ENCODE assay signal across 17 cellular contexts in genomic region chr4:5958199-5958735, GRCh38. TPM values are rescaled to one million over a fixed set of nuclear protein-coding genes. Genes with fewer than 3 reads are reported as not detected.
DNase-seq lines count a peak whose midpoint lies in the region; ATAC-seq and TF ChIP-seq lines count a peak whose summit lies in the region.
"Had no signal": no experiment of that assay in that cellular context is flagged by ENCODE, and none has a peak within 500 bp of the region (broad histone marks: within the 10 kb centered on the region; RNA-seq: fewer than 3 reads in every experiment).

No MANE protein-coding gene starts in this region.

- no peak overlapping the region for H3T11ph ChIP-seq in H9 (ENCODE audit: low read length)

- no peak overlapping the region for H2BK20ac ChIP-seq in H9 (ENCODE audit: low read depth, low read length, poor library complexity, severe bottlenecking)

- H3K9ac ChIP-seq in BLaER1, result no peak overlapping the region
- H3K9ac ChIP-seq in H9 (ENCODE audit: extremely low read depth, insufficient read length, low read length), result no peak overlapping the region
- no peak overlapping the region for H3K9ac ChIP-seq in endodermal cell (ENCODE audit: extremely low read depth, low read length, poor library complexity, severe bottlenecking)
- H3K9ac ChIP-seq in neuronal stem cell (ENCODE audit: low read depth, low read length, poor library complexity), result peak overlapping the region; percentile 45
- H3K9ac ChIP-seq: GM23248 had no signal

- H3K4me1 ChIP-seq in BLaER1 (peaks cover 57% of the 10 kb centered on the region), H9 (ENCODE audit: insufficient read depth, low read length) (no peaks in the 10 kb centered on the region), endodermal cell (ENCODE audit: control insufficient read depth, insufficient read depth, low read length) (no peaks in the 10 kb centered on the region), neuronal stem cell (ENCODE audit: control insufficient read depth in 2 of 2, insufficient read depth in 1 of 2, low read depth in 1 of 2, low read length in 2 of 2) (peaks cover 2 to 21% of the 10 kb centered on the region in 2 donors)

- no peaks in the 10 kb centered on the region for H3K23me2 ChIP-seq in H9 (ENCODE audit: insufficient read length, low read depth, low read length, poor library complexity, severe bottlenecking)

- no peak overlapping the region for H4K5ac ChIP-seq in H9 (ENCODE audit: insufficient read length, low read depth, low read length)

- H4K8ac ChIP-seq in H9 (replicated peaks; ENCODE audit: insufficient read length, low read depth, low read length), result no peak overlapping the region
- H4K8ac ChIP-seq in neuronal stem cell (ENCODE audit: low read depth, low read length), result no peak overlapping the region

- H3K79me2 ChIP-seq in H9 (ENCODE audit: insufficient read depth, low read length), result no peaks in the 10 kb centered on the region

- no peak overlapping the region for H2AK5ac ChIP-seq in H9 (ENCODE audit: insufficient read length, low read length)
- no peak overlapping the region for H2AK5ac ChIP-seq in neuronal stem cell (ENCODE audit: low read depth, low read length)

- no peaks in the 10 kb centered on the region for H3K9me3 Mint-ChIP-seq in H9
- no peaks in the 10 kb centered on the region for H3K9me3 Mint-ChIP-seq in endodermal cell
- no peaks in the 10 kb centered on the region for H3K9me3 Mint-ChIP-seq in immature natural killer cell
- H3K9me3 Mint-ChIP-seq: CD14-positive monocyte; CD4-positive, alpha-beta memory T cell had no signal

- H3K27ac Mint-ChIP-seq in H9 (no peak overlapping the region; a peak in 1 of 7 replicates), endodermal cell (no peak overlapping the region), immature natural killer cell (no peak overlapping the region)
- H3K27ac Mint-ChIP-seq: CD14-positive monocyte; CD4-positive, alpha-beta memory T cell had no signal

- H3K27ac ChIP-seq in BLaER1 (no peak overlapping the region), H9 (ENCODE audit: insufficient read length, low read depth, low read length) (no peak overlapping the region), endodermal cell (ENCODE audit: low read depth, low read length) (no peak overlapping the region), neuronal stem cell (replicated peaks; ENCODE audit: low read length) (no peak overlapping the region)
- H3K27ac ChIP-seq: GM23248 had no signal

- H3K9me3 ChIP-seq in BLaER1, result no peaks in the 10 kb centered on the region
- H3K9me3 ChIP-seq in H9 (ENCODE audit: control insufficient read depth, low read depth, low read length), result no peaks in the 10 kb centered on the region
- no peaks in the 10 kb centered on the region for H3K9me3 ChIP-seq in endodermal cell (ENCODE audit: control insufficient read depth, low read length)
- no peaks in the 10 kb centered on the region for H3K9me3 ChIP-seq in neuronal stem cell (replicated peaks in 1 of 2; ENCODE audit: control insufficient read depth in 2 of 2, insufficient read depth in 1 of 2, low read depth in 1 of 2, low read length in 2 of 2)

- H3K56ac ChIP-seq in H9 (ENCODE audit: insufficient read length, low read depth, low read length), result no peak overlapping the region

- H3K4me2 ChIP-seq in BLaER1 (0 out of 2 replicates have a peak overlapping the region, but pooled peaks have one; percentile 9), H9 (ENCODE audit: insufficient read depth, insufficient read length, low read length) (no peak overlapping the region), neuronal stem cell (ENCODE audit: insufficient read depth, low read length, poor library complexity, severe bottlenecking) (no peak overlapping the region)

- H3K36me3 Mint-ChIP-seq in H9 (ENCODE audit: insufficient read depth in 1 of 3, low read depth in 3 of 3) (no peaks in the 10 kb centered on the region), endodermal cell (ENCODE audit: low read depth) (no peaks in the 10 kb centered on the region), immature natural killer cell (no peaks in the 10 kb centered on the region)
- H3K36me3 Mint-ChIP-seq: CD14-positive monocyte; CD4-positive, alpha-beta memory T cell had no signal

- H2BK5ac ChIP-seq in H9 (ENCODE audit: insufficient read length, low read length), result no peak overlapping the region
- no peak overlapping the region for H2BK5ac ChIP-seq in neuronal stem cell (ENCODE audit: low read length)

- no peak for TF ChIP-seq CTCF in H9 (conservative IDR thresholded peaks at IDR 0.05)
- TF ChIP-seq CTCF in endodermal cell (conservative IDR thresholded peaks at IDR 0.05), result no peak

- DNase-seq in H9 (peak; percentile 18), endodermal cell (peak; percentile 24), neuronal stem cell (ENCODE audit: low spot score) (no peak), immature natural killer cell (no peak), nucleus accumbens (lab: John Stamatoyannopoulos, UW) (no peak)
- DNase-seq in stimulated activated naive CD8-positive, alpha-beta T cell treated with anti-CD3 and anti-CD28 coated beads, Interleukin-15, Interleukin-2, amounts not matched to agents 100 U/mL and 50 U/mL, for 24 hours, result no peak
- DNase-seq: ACHN; CD4-positive, alpha-beta memory T cell; DMS153; DMS79; GDM1; GM23248 had no signal

- no peak overlapping the region for H2BK120ac ChIP-seq in H9 (ENCODE audit: low read depth, low read length, poor library complexity, severe bottlenecking)
- no peak overlapping the region for H2BK120ac ChIP-seq in neuronal stem cell (ENCODE audit: low read depth, low read length)

- H3K4me3 Mint-ChIP-seq in H9, result no peak overlapping the region
- H3K4me3 Mint-ChIP-seq in endodermal cell, result no peak overlapping the region
- H3K4me3 Mint-ChIP-seq in immature natural killer cell, result no peak overlapping the region
- H3K4me3 Mint-ChIP-seq: CD14-positive monocyte; CD4-positive, alpha-beta memory T cell had no signal

- H2BK15ac ChIP-seq in H9 (ENCODE audit: low read depth, low read length) (no peak overlapping the region), neuronal stem cell (ENCODE audit: low read length) (no peak overlapping the region)

- H3K27me3 ChIP-seq in BLaER1, result no peaks in the 10 kb centered on the region
- no peaks in the 10 kb centered on the region for H3K27me3 ChIP-seq in H9 (ENCODE audit: insufficient read depth, low read length)
- no peaks in the 10 kb centered on the region for H3K27me3 ChIP-seq in endodermal cell (ENCODE audit: control insufficient read depth, insufficient read depth, low read length, poor library complexity, severe bottlenecking)
- H3K27me3 ChIP-seq in neuronal stem cell (ENCODE audit: control insufficient read depth in 3 of 3, insufficient read depth in 3 of 3, low read depth in 1 of 3, low read length in 3 of 3), result peaks cover 0 to 49% (median 0%) of the 10 kb centered on the region in 3 experiments

- no peak overlapping the region for H3K18ac ChIP-seq in H9 (ENCODE audit: insufficient read length, low read depth, low read length)
- H3K18ac ChIP-seq in neuronal stem cell (ENCODE audit: low read length), result peak overlapping the region; percentile 48

- H4K91ac ChIP-seq in H9 (ENCODE audit: insufficient read length, low read depth, low read length), result no peak overlapping the region
- peak overlapping the region; percentile 22 for H4K91ac ChIP-seq in neuronal stem cell (ENCODE audit: low read depth, low read length, poor library complexity)

- H3K23ac ChIP-seq in H9 (ENCODE audit: insufficient read length, low read depth, low read length) (no peak overlapping the region), neuronal stem cell (ENCODE audit: low read depth, low read length, poor library complexity) (peak overlapping the region; percentile 62)

- H2BK12ac ChIP-seq in H9 (ENCODE audit: insufficient read length, low read depth, low read length) (no peak overlapping the region), neuronal stem cell (ENCODE audit: low read length) (no peak overlapping the region)

- no peaks in the 10 kb centered on the region for H3K79me1 ChIP-seq in H9 (ENCODE audit: insufficient read depth, low read depth, low read length, poor library complexity, severe bottlenecking)
- no peaks in the 10 kb centered on the region for H3K79me1 ChIP-seq in neuronal stem cell (ENCODE audit: low read depth, low read length)

- H3K27me3 Mint-ChIP-seq in H9 (ENCODE audit: low read depth) (peaks cover 34% of the 10 kb centered on the region), endodermal cell (ENCODE audit: insufficient read depth) (no peaks in the 10 kb centered on the region), immature natural killer cell (ENCODE audit: low read depth in 3 of 3) (peaks cover 0 to 4% (median 3%) of the 10 kb centered on the region in 3 donors)

- WGBS in H9 (ENCODE audit: extremely low coverage, insufficient read length, low lambda C conversion rate), result no CpG with 5 or more reads among the region's 15 CpGs
- 89 to 95% methylated on average over 15 of the region's 15 CpGs for WGBS in endodermal cell (ENCODE audit: insufficient coverage in 1 of 2, insufficient read length in 1 of 2), 2 experiments
- WGBS in neuronal stem cell (ENCODE audit: extremely low coverage in 2 of 2, insufficient read length in 2 of 2, insufficient replicate concordance in 1 of 2), 2 donors, result no CpG with 5 or more reads among the region's 15 CpGs

- H4K20me1 ChIP-seq in BLaER1 (no peaks in the 10 kb centered on the region), H9 (ENCODE audit: control insufficient read depth, insufficient read depth, insufficient read length) (no peaks in the 10 kb centered on the region)

- H3K4ac ChIP-seq in H9 (ENCODE audit: low read depth, low read length), result no peak overlapping the region
- H3K4ac ChIP-seq in neuronal stem cell (ENCODE audit: low read length), result peak overlapping the region; percentile 15

- H3K4me1 Mint-ChIP-seq in H9 (peaks cover 22 to 33% of the 10 kb centered on the region in 2 experiments), endodermal cell (no peaks in the 10 kb centered on the region), immature natural killer cell (no peaks in the 10 kb centered on the region)
- H3K4me1 Mint-ChIP-seq: CD14-positive monocyte; CD4-positive, alpha-beta memory T cell had no signal

- H3K14ac ChIP-seq in H9 (ENCODE audit: insufficient read depth, low read length) (no peak overlapping the region), neuronal stem cell (ENCODE audit: low read length) (no peak overlapping the region)

- H3K4me3 ChIP-seq in BLaER1 (no peak overlapping the region), endodermal cell (ENCODE audit: low read length) (no peak overlapping the region), neuronal stem cell (ENCODE audit: low read length in 2 of 2) (no peak overlapping the region)
- H3K4me3 ChIP-seq: GM23248 had no signal

- H3K36me3 ChIP-seq in BLaER1 (no peaks in the 10 kb centered on the region), endodermal cell (ENCODE audit: control insufficient read depth, insufficient read depth, low read length) (no peaks in the 10 kb centered on the region), neuronal stem cell (replicated peaks in 1 of 2; ENCODE audit: control insufficient read depth in 2 of 2, insufficient read depth in 2 of 2, low read length in 2 of 2) (no peaks in the 10 kb centered on the region)

- ATAC-seq in stimulated activated naive CD8-positive, alpha-beta T cell treated with anti-CD3 and anti-CD28 coated beads, Interleukin-15, Interleukin-2, amounts not matched to agents 100 U/mL and 50 U/mL, for 24 hours, result no peak
- ATAC-seq: HCT116 had no signal

- H2AFZ ChIP-seq in H9 (ENCODE audit: low read length) (no peak overlapping the region), neuronal stem cell (ENCODE audit: low read length) (no peak overlapping the region)
- H2AFZ ChIP-seq: GM23248 had no signal

RNA-seq across cellular contexts. Expression of gene C4orf50, which starts 60.0 kb away (rescaled TPM):
- total RNA-seq in H9 (2021) (0.17 and 0.18 TPM in 2 replicates), endodermal cell (1 to 10 TPM in 1 of 2 donors, under 1 TPM in 1; 0.84 to 1.6 TPM)
- 0.11 TPM for polyA plus RNA-seq in endodermal cell (2013, experiment 1 of 2)
- polyA plus RNA-seq in endodermal cell (2013, experiment 2 of 2), result 0.17 TPM
- polyA plus RNA-seq in neuronal stem cell (2013, experiment 1 of 2), result 0.01 TPM
- 0.01 TPM for polyA plus RNA-seq in neuronal stem cell (2013, experiment 2 of 2)
- polyA plus RNA-seq in immature natural killer cell, result under 1 TPM in 1 of 3 donors, not detected in 2; 0.04 TPM
- total RNA-seq: Daoy, GM23248 had no signal
- polyA plus RNA-seq: BJ, CD14-positive monocyte, GM23248 had no signal

Comparison
In these comparisons a context has a peak if more than half of its experiments do, and no peak if none do; other contexts are left out.
1. DNase-seq: peak in H9 (single experiment) and endodermal cell (single experiment); none in neuronal stem cell (single experiment), immature natural killer cell (0 of 3), nucleus accumbens (0 of 56) and stimulated activated naive CD8-positive, alpha-beta T cell treated with anti-CD3 and anti-CD28 coated beads, Interleukin-15, Interleukin-2, amounts not matched to agents 100 U/mL and 50 U/mL, for 24 hours (single experiment).